19 cellular contexts compared by ENCODE assay signal in the genomic region with DNA sequence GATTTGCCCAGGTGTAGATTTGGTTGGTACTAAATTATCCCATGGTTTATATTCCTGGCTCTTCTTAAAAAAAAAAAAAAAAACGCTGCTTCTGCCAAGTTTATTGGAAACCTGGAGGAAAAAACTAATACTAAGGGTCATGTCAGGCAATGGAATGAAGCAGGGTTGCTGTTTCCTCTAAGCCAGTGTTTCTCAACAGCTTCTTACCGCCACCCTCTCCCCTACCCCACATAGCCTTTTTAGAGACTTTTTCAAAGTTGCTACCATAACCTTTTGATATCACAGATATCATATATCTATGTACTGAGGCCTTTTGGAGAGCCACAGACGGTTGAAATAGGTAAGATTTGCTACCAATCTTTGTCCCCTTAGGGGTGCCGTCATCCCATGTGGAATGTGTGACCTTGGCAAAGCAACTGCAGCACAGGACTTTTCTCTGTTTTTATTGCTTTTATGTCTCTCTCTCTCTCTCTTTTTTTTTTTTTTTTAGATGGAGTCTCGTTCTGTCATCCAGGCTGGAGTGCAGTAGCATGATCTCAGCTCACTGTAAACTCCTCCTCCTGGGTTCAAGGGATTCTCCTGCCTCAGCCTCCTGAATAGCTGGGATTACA. TPM values are rescaled to one million over a fixed set of nuclear protein-coding genes. Genes with fewer than 3 reads are reported as not detected.
DNase-seq lines count a peak whose midpoint lies in the region; ATAC-seq and TF ChIP-seq lines count a peak whose summit lies in the region.
"Had no signal": no experiment of that assay in that cellular context is flagged by ENCODE, and none has a peak within 500 bp of the region (broad histone marks: within the 10 kb centered on the region; RNA-seq: fewer than 3 reads in every experiment).

No MANE protein-coding gene starts in this region.

- no peaks in the 10 kb centered on the region for H3K27me3 ChIP-seq in CD4-positive, alpha-beta T cell (ENCODE audit: control insufficient read depth, insufficient read depth, low read length)
- no peaks in the 10 kb centered on the region for H3K27me3 ChIP-seq in neutrophil
- no peaks in the 10 kb centered on the region for H3K27me3 ChIP-seq in MM.1S (replicated peaks; ENCODE audit: insufficient read depth, low read length)
- H3K27me3 ChIP-seq: stomach had no signal

- no peaks in the 10 kb centered on the region for H3F3A ChIP-seq in MM.1S (ENCODE audit: insufficient read depth, low read length)

- no peaks in the 10 kb centered on the region for H3K79me2 ChIP-seq in MM.1S (ENCODE audit: low read length)

- POLR2A ChIA-PET in CD4-positive, alpha-beta T cell (lab: Charles Lee): interaction anchor here (0.9 to 3.0 kb wide), 2 partner anchors 22 kb away, joined by 3 to 9 read pairs; no protein-coding TSS in a partner anchor
- POLR2A ChIA-PET in T-cell (lab: Charles Lee): interaction anchor here (0.6 to 1.2 kb wide), 5 partner anchors 23 to 95 kb away, joined by 3 to 6 read pairs (median 4); partner anchors contain the start of gene SYTL3 (in 1 of the 2)

- H3K9me2 ChIP-seq in MM.1S (replicated peaks; ENCODE audit: insufficient read depth, low read length): no peaks in the 10 kb centered on the region

- H3K4me3 Mint-ChIP-seq in CD4-positive, alpha-beta T cell: no peak overlapping the region
- no peak overlapping the region for H3K4me3 Mint-ChIP-seq in T-cell
- H3K4me3 Mint-ChIP-seq in osteocyte (ENCODE audit: unreplicated experiment): no peak overlapping the region
- H3K4me3 Mint-ChIP-seq: endodermal cell, GM23338 had no signal

- no peaks in the 10 kb centered on the region for H3K9me3 Mint-ChIP-seq in CD4-positive, alpha-beta T cell
- no peaks in the 10 kb centered on the region for H3K9me3 Mint-ChIP-seq in T-cell
- no peaks in the 10 kb centered on the region for H3K9me3 Mint-ChIP-seq in osteocyte (ENCODE audit: unreplicated experiment)
- H3K9me3 Mint-ChIP-seq: endodermal cell, GM23338 had no signal

- no peaks in the 10 kb centered on the region for H3K9me3 ChIP-seq in CD4-positive, alpha-beta T cell (ENCODE audit: control insufficient read depth, low read length)
- H3K9me3 ChIP-seq in neutrophil: no peaks in the 10 kb centered on the region
- H3K9me3 ChIP-seq in MM.1S (replicated peaks; ENCODE audit: insufficient read depth, low read length): no peaks in the 10 kb centered on the region
- H3K9me3 ChIP-seq: stomach had no signal

- H3K4me2 ChIP-seq in MM.1S (ENCODE audit: low read depth, low read length): no peak overlapping the region
- H3K4me2 ChIP-seq: GM23338 had no signal

- H3K9ac ChIP-seq in MM.1S (ENCODE audit: low read length): no peak overlapping the region

- H3K27ac Mint-ChIP-seq in CD4-positive, alpha-beta T cell: peak overlapping the region; percentile 7
- H3K27ac Mint-ChIP-seq in T-cell: peak overlapping the region; percentile 46 to 77
- H3K27ac Mint-ChIP-seq in osteocyte (ENCODE audit: unreplicated experiment): no peak overlapping the region
- H3K27ac Mint-ChIP-seq: endodermal cell, GM23338 had no signal

- H2AFZ ChIP-seq in MM.1S (ENCODE audit: low read length): no peak overlapping the region

- H3K4me1 ChIP-seq in neutrophil (ENCODE audit: control insufficient read depth in 1 of 2, insufficient read depth in 1 of 2, low read depth in 1 of 2, low read length in 1 of 2) (peaks cover 53 to 61% of the 10 kb centered on the region in 2 experiments), MM.1S (ENCODE audit: low read length) (peaks cover 8% of the 10 kb centered on the region; the same call in 1 of the 2 replicates)

- no peak for TF ChIP-seq CTCF in CD4-positive, alpha-beta T cell (IDR thresholded peaks at IDR 0.05)
- no peak for TF ChIP-seq CTCF in neutrophil (IDR thresholded peaks at IDR 0.05)
- TF ChIP-seq CTCF in osteocyte (IDR thresholded peaks at IDR 0.05): no peak
- no peak for TF ChIP-seq CTCF in MM.1S (IDR thresholded peaks at IDR 0.05; ENCODE audit: low read length)

- H3K27me3 Mint-ChIP-seq in CD4-positive, alpha-beta T cell: no peaks in the 10 kb centered on the region
- H3K27me3 Mint-ChIP-seq in T-cell: no peaks in the 10 kb centered on the region
- H3K27me3 Mint-ChIP-seq in osteocyte (ENCODE audit: unreplicated experiment): peaks cover 11% of the 10 kb centered on the region

- peaks cover 65% of the 10 kb centered on the region for H3K36me3 Mint-ChIP-seq in CD4-positive, alpha-beta T cell (ENCODE audit: low read depth)
- H3K36me3 Mint-ChIP-seq in T-cell (peaks cover 34% of the 10 kb centered on the region), osteocyte (ENCODE audit: unreplicated experiment) (no peaks in the 10 kb centered on the region)

- H3K4me1 Mint-ChIP-seq in CD4-positive, alpha-beta T cell (ENCODE audit: low read depth): peaks cover 49% of the 10 kb centered on the region
- peaks cover 59 to 64% (median 64%) of the 10 kb centered on the region in 3 donors for H3K4me1 Mint-ChIP-seq in T-cell
- H3K4me1 Mint-ChIP-seq in osteocyte (ENCODE audit: unreplicated experiment): no peaks in the 10 kb centered on the region

- no peak for ATAC-seq in CD4-positive, alpha-beta T cell (ENCODE audit: poor library complexity)
- ATAC-seq in T-cell (replicated peaks in 1 of 4): no peak
- ATAC-seq: GM23338, sciatic nerve had no signal

- CTCF ChIA-PET in CD4-positive, alpha-beta T cell (lab: Charles Lee): interaction anchor here (0.7 to 1.2 kb wide), 2 partner anchors 121 to 185 kb away, joined by 4 read pairs; no protein-coding TSS in a partner anchor
- CTCF ChIA-PET in T-cell (lab: Charles Lee): interaction anchor here (0.6 to 2.2 kb wide), 3 partner anchors 25 to 427 kb away, joined by 3 to 11 read pairs (median 3); no protein-coding TSS in a partner anchor

- DNase-seq in CD4-positive, alpha-beta T cell: no peak
- DNase-seq in T-cell (no peak), fibroblast of gingiva (ENCODE audit: low read depth) (peak; percentile 21), kidney tubule cell (ENCODE audit: low spot score) (no peak), osteocyte (ENCODE audit: extremely low spot score, unreplicated experiment) (no peak), MM.1S (no peak)
- DNase-seq: activated effector memory CD4-positive, alpha-beta T cell treated with Interleukin-2 at 50 U/mL for 16 hours; aorta; COR-L47; EL; endodermal cell; kidney glomerular epithelial cell; midbrain; NCI-H1694 treated with DMSO at 0.1 percent for 48 hours; NCI-H446; stomach had no signal

- H3K4me3 ChIP-seq in neutrophil (ENCODE audit: low read depth in 1 of 2, low read length in 1 of 2) (no peak overlapping the region), MM.1S (ENCODE audit: low read length) (no peak overlapping the region)
- H3K4me3 ChIP-seq: GM23338, stomach had no signal

- no peaks in the 10 kb centered on the region for H4K20me1 ChIP-seq in MM.1S (ENCODE audit: insufficient read depth, low read length)

- H3K27ac ChIP-seq in CD4-positive, alpha-beta T cell (ENCODE audit: low read depth, low read length): no peak overlapping the region
- H3K27ac ChIP-seq in neutrophil (peak overlapping the region; percentile 35), MM.1S (ENCODE audit: low read length) (no peak overlapping the region)

- intact Hi-C loops in CD4-positive, alpha-beta T cell (cut with DNase I, micrococcal nuclease): no loop called here

- H3K36me3 ChIP-seq in neutrophil: peaks cover 30% of the 10 kb centered on the region
- H3K36me3 ChIP-seq in MM.1S (replicated peaks; ENCODE audit: insufficient read depth, low read length): no peaks in the 10 kb centered on the region
- H3K36me3 ChIP-seq: stomach had no signal

RNA-seq across cellular contexts. Expression of gene SYTL3, which starts 35.0 kb away (rescaled TPM):
- total RNA-seq in CD4-positive, alpha-beta T cell: 10 to 100 TPM; 41.2 to 42.7 TPM
- 10 to 100 TPM; 14.4 to 45.6 (median 22.9) TPM for total RNA-seq in T-cell
- 0.31 and 0.48 TPM in 2 replicates for total RNA-seq in osteocyte

RNA-seq across cellular contexts. Expression of gene DYNLT1, which starts 40.3 kb away (rescaled TPM):
- 100 to 1,000 TPM; 170 to 182 TPM for total RNA-seq in CD4-positive, alpha-beta T cell
- total RNA-seq in T-cell: 100 to 1,000 TPM in 1 of 5 donors, 10 to 100 TPM in 4; 50.8 to 128 (median 59.5) TPM
- total RNA-seq in osteocyte: 116 and 118 TPM in 2 replicates

Comparison
In these comparisons a context has a peak if more than half of its experiments do, and no peak if none do; other contexts are left out.
1. RNA of gene SYTL3, which starts 35.0 kb away (total RNA-seq): 41.2 to 42.7 TPM in CD4-positive, alpha-beta T cell and 14.4 to 45.6 TPM in T-cell; 0.31 to 0.48 TPM in osteocyte; every median in the first group is over 10 times any median in the second.